In genomic region chr10:32622409-32622808, GRCh38 we compare ENCODE assay signal across 25 cellular contexts.
"Had no signal": no experiment of that assay in that cellular context is flagged by ENCODE, and none has a peak within 500 bp of the region (broad histone marks: within the 10 kb centered on the region; RNA-seq: fewer than 3 reads in every experiment).

No MANE protein-coding gene starts in this region.

- H3K79me2 ChIP-seq: hepatocyte had no signal

- H3K27ac Mint-ChIP-seq: immature natural killer cell; mesothelial cell of epicardium; naive B cell; naive thymus-derived CD8-positive, alpha-beta T cell had no signal

- H3K27ac ChIP-seq: coronary artery, dorsolateral prefrontal cortex, esophagus muscularis mucosa, foreskin keratinocyte, gastroesophageal sphincter, heart left ventricle, hepatocyte, left lung, lower lobe of right lung had no signal

- H3K36me3 ChIP-seq: left lung, lower lobe of right lung had no signal

- H3K4me2 ChIP-seq: hepatocyte had no signal

- H3K4me3 Mint-ChIP-seq: immature natural killer cell; mesothelial cell of epicardium; naive B cell; naive thymus-derived CD8-positive, alpha-beta T cell had no signal

- H3K27me3 ChIP-seq: dorsolateral prefrontal cortex, esophagus muscularis mucosa, gastroesophageal sphincter, heart left ventricle, hepatocyte, left lung had no signal

- H2AFZ ChIP-seq: hepatocyte had no signal

- FAIRE-seq: endothelial cell of umbilical vein, kidney had no signal

- H3K4me1 Mint-ChIP-seq: mesothelial cell of epicardium, naive B cell had no signal

- H3K4me3 ChIP-seq: coronary artery, dorsolateral prefrontal cortex, esophagus muscularis mucosa, gastroesophageal sphincter, heart left ventricle, hepatocyte, left lung, lower lobe of right lung, mucosa of descending colon had no signal

- H3K27me3 Mint-ChIP-seq: naive B cell; naive thymus-derived CD8-positive, alpha-beta T cell had no signal

- ATAC-seq: foreskin keratinocyte; gastroesophageal sphincter; heart left ventricle; left colon; left lung; left ventricle myocardium superior; lower lobe of right lung; mucosa of descending colon; naive thymus-derived CD8-positive, alpha-beta T cell had no signal

- DNase-seq: dermis blood vessel endothelial cell; dorsolateral prefrontal cortex; effector CD4-positive, alpha-beta T cell; effector memory CD4-positive, alpha-beta T cell; foreskin keratinocyte; heart left ventricle; hypothalamus; immature natural killer cell; islet precursor cell; kidney; kidney glomerular epithelial cell; left colon; left lung; left ventricle myocardium superior; lower lobe of right lung; mesenchymal stem cell; mucosa of descending colon; naive B cell; naive thymus-derived CD8-positive, alpha-beta T cell had no signal

- H3K4me1 ChIP-seq: esophagus muscularis mucosa, foreskin keratinocyte, gastroesophageal sphincter, heart left ventricle, left lung, lower lobe of right lung had no signal

- H3K9me3 ChIP-seq: mucosa of descending colon had no signal
